8 cellular contexts compared by ENCODE assay signal in the genomic region with DNA sequence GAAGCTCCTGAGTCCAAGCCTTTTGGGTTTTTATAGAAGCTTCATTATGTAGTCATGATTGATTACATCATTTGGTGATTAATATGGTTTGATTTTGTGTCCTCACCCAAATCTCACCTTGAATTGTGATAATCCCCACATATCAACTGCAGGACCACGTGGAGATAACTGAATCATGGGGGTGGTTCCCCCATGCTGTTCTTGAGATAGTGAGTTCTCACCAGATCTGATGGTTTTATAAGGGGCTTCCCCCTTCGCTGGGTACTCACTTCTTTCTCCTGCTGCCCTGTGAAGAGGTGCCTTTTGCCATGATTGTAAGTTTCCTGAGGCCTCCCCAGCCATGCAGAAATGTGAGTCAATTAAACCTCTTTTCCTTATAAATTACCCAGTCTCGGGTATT. TPM values are rescaled to one million over a fixed set of nuclear protein-coding genes. Genes with fewer than 3 reads are reported as not detected.
DNase-seq lines count a peak whose midpoint lies in the region; ATAC-seq and TF ChIP-seq lines count a peak whose summit lies in the region.
"Not testable (repeated sequence)": the region's sequence is repeated elsewhere in the genome, so short reads cannot be mapped to it uniquely, and the experiment has no call there.

No MANE protein-coding gene starts in this region.

- H3K27ac Mint-ChIP-seq in CD4-positive, alpha-beta T cell: peak overlapping the region; percentile 96
- H3K27ac Mint-ChIP-seq in T-helper 2 cell treated with Interferon-gamma antibody and Interleukin-4, amounts not matched to agents 5 μg/mL and 100 μg/mL, for 36 hours: peak overlapping the region; percentile 55
- H3K27ac Mint-ChIP-seq in activated CD4-positive, alpha-beta memory T cell treated with anti-CD3 and anti-CD28 coated beads for 36 hours: peak overlapping the region; percentile 74
- peak overlapping the region; percentile 75 for H3K27ac Mint-ChIP-seq in activated T-helper 17 cell treated with anti-CD3 and anti-CD28 coated beads, Interleukin-2, amount 50 U/mL, for 72 hours
- peak overlapping the region; percentile 86 for H3K27ac Mint-ChIP-seq in activated naive CD8-positive, alpha-beta T cell
- not testable (repeated sequence) for H3K27ac Mint-ChIP-seq in endodermal cell; stimulated activated naive CD8-positive, alpha-beta T cell treated with anti-CD3 and anti-CD28 coated beads, Interleukin-15, amount 100 ng/mL, for 72 hours

- not testable (repeated sequence) for H3K27ac ChIP-seq in CD4-positive, alpha-beta T cell (ENCODE audit: low read depth, low read length); endodermal cell (ENCODE audit: low read depth, low read length)

- TF ChIP-seq CTCF in CD4-positive, alpha-beta T cell (IDR thresholded peaks at IDR 0.05); endodermal cell (conservative IDR thresholded peaks at IDR 0.05): not testable (repeated sequence)

- H3K4me3 Mint-ChIP-seq in CD4-positive, alpha-beta T cell: peak overlapping the region; percentile 45
- H3K4me3 Mint-ChIP-seq in T-helper 2 cell treated with Interferon-gamma antibody and Interleukin-4, amounts not matched to agents 5 μg/mL and 100 μg/mL, for 36 hours: peak overlapping the region; percentile 16
- not testable (repeated sequence) for H3K4me3 Mint-ChIP-seq in activated CD4-positive, alpha-beta memory T cell treated with anti-CD3 and anti-CD28 coated beads for 36 hours; endodermal cell; stimulated activated naive CD8-positive, alpha-beta T cell treated with anti-CD3 and anti-CD28 coated beads, Interleukin-15, amount 100 ng/mL, for 72 hours
- H3K4me3 Mint-ChIP-seq in activated T-helper 17 cell treated with anti-CD3 and anti-CD28 coated beads, Interleukin-2, amount 50 U/mL, for 72 hours: peak overlapping the region; percentile 67
- H3K4me3 Mint-ChIP-seq in activated naive CD8-positive, alpha-beta T cell: peak overlapping the region; percentile 38

- peaks cover 29% of the 10 kb centered on the region for H3K9me3 Mint-ChIP-seq in CD4-positive, alpha-beta T cell
- peaks cover 72% of the 10 kb centered on the region for H3K9me3 Mint-ChIP-seq in T-helper 2 cell treated with Interferon-gamma antibody and Interleukin-4, amounts not matched to agents 5 μg/mL and 100 μg/mL, for 36 hours
- peaks cover 46% of the 10 kb centered on the region for H3K9me3 Mint-ChIP-seq in activated CD4-positive, alpha-beta memory T cell treated with anti-CD3 and anti-CD28 coated beads for 36 hours
- H3K9me3 Mint-ChIP-seq in activated T-helper 17 cell treated with anti-CD3 and anti-CD28 coated beads, Interleukin-2, amount 50 U/mL, for 72 hours: peaks cover 15% of the 10 kb centered on the region
- H3K9me3 Mint-ChIP-seq in activated naive CD8-positive, alpha-beta T cell (ENCODE audit: low read depth): peaks cover 30% of the 10 kb centered on the region
- H3K9me3 Mint-ChIP-seq in endodermal cell: peaks cover 89% of the 10 kb centered on the region
- peaks cover 59 to 65% of the 10 kb centered on the region in 2 donors for H3K9me3 Mint-ChIP-seq in stimulated activated naive CD8-positive, alpha-beta T cell treated with anti-CD3 and anti-CD28 coated beads, Interleukin-15, amount 100 ng/mL, for 72 hours

- not testable (repeated sequence) for H3K4me1 ChIP-seq in endodermal cell (ENCODE audit: control insufficient read depth, insufficient read depth, low read length)

- peak overlapping the region; percentile 43 for H3K4me3 ChIP-seq in endodermal cell (ENCODE audit: low read length)

- peaks cover 30% of the 10 kb centered on the region for H3K9me3 ChIP-seq in CD4-positive, alpha-beta T cell (ENCODE audit: control insufficient read depth, low read length)
- peaks cover 64% of the 10 kb centered on the region for H3K9me3 ChIP-seq in endodermal cell (ENCODE audit: control insufficient read depth, low read length)

- H3K36me3 ChIP-seq in endodermal cell (ENCODE audit: control insufficient read depth, insufficient read depth, low read length): peaks cover 51% of the 10 kb centered on the region

- peaks cover 89% of the 10 kb centered on the region for H3K36me3 Mint-ChIP-seq in CD4-positive, alpha-beta T cell (ENCODE audit: low read depth)
- H3K36me3 Mint-ChIP-seq in T-helper 2 cell treated with Interferon-gamma antibody and Interleukin-4, amounts not matched to agents 5 μg/mL and 100 μg/mL, for 36 hours (ENCODE audit: low read depth): peaks cover 84% of the 10 kb centered on the region
- peaks cover 63% of the 10 kb centered on the region for H3K36me3 Mint-ChIP-seq in activated CD4-positive, alpha-beta memory T cell treated with anti-CD3 and anti-CD28 coated beads for 36 hours
- H3K36me3 Mint-ChIP-seq in activated T-helper 17 cell treated with anti-CD3 and anti-CD28 coated beads, Interleukin-2, amount 50 U/mL, for 72 hours (ENCODE audit: low read depth): peaks cover 59% of the 10 kb centered on the region
- H3K36me3 Mint-ChIP-seq in activated naive CD8-positive, alpha-beta T cell: peaks cover 49% of the 10 kb centered on the region
- H3K36me3 Mint-ChIP-seq in endodermal cell (ENCODE audit: low read depth): peaks cover 79% of the 10 kb centered on the region

- peaks cover 85% of the 10 kb centered on the region for H3K4me1 Mint-ChIP-seq in CD4-positive, alpha-beta T cell (ENCODE audit: low read depth)
- peaks cover 37% of the 10 kb centered on the region for H3K4me1 Mint-ChIP-seq in T-helper 2 cell treated with Interferon-gamma antibody and Interleukin-4, amounts not matched to agents 5 μg/mL and 100 μg/mL, for 36 hours (ENCODE audit: low read depth)
- H3K4me1 Mint-ChIP-seq in activated CD4-positive, alpha-beta memory T cell treated with anti-CD3 and anti-CD28 coated beads for 36 hours (ENCODE audit: low read depth): peaks cover 69% of the 10 kb centered on the region
- H3K4me1 Mint-ChIP-seq in activated T-helper 17 cell treated with anti-CD3 and anti-CD28 coated beads, Interleukin-2, amount 50 U/mL, for 72 hours: peaks cover 44% of the 10 kb centered on the region
- peaks cover 67% of the 10 kb centered on the region for H3K4me1 Mint-ChIP-seq in activated naive CD8-positive, alpha-beta T cell (ENCODE audit: low read depth)
- not testable (repeated sequence) for H3K4me1 Mint-ChIP-seq in endodermal cell
- H3K4me1 Mint-ChIP-seq in stimulated activated naive CD8-positive, alpha-beta T cell treated with anti-CD3 and anti-CD28 coated beads, Interleukin-15, amount 100 ng/mL, for 72 hours: peaks cover 52% of the 10 kb centered on the region

- not testable (repeated sequence) for DNase-seq in CD4-positive, alpha-beta T cell; T-helper 2 cell treated with Interferon-gamma antibody and Interleukin-4, amounts not matched to agents 5 μg/mL and 100 μg/mL, for 36 hours (ENCODE audit: low spot score); endodermal cell
- peak; percentile 49 for DNase-seq in activated CD4-positive, alpha-beta memory T cell treated with anti-CD3 and anti-CD28 coated beads for 36 hours
- peak; percentile 44 for DNase-seq in stimulated activated CD4-positive, alpha-beta T cell treated with anti-CD3 and anti-CD28 coated beads, Interleukin-15, amount 100 ng/mL, for 24 hours
- peak in 1 of 2 donors; percentile 26 for DNase-seq in stimulated activated naive CD8-positive, alpha-beta T cell treated with anti-CD3 and anti-CD28 coated beads, Interleukin-15, amount 100 ng/mL, for 72 hours

- 93 to 96% methylated on average over 3 of the region's 3 CpGs for WGBS in endodermal cell (ENCODE audit: insufficient coverage in 1 of 2, insufficient read length in 1 of 2), 2 experiments

- intact Hi-C loops in CD4-positive, alpha-beta T cell (cut with DNase I, micrococcal nuclease): not testable (repeated sequence)
- intact Hi-C loops in activated CD4-positive, alpha-beta memory T cell treated with anti-CD3 and anti-CD28 coated beads for 36 hours (cut with micrococcal nuclease): loop anchor here (1.0 kb wide), 1 partner anchor 8 kb away; no protein-coding TSS in a partner anchor

- H3K27me3 ChIP-seq in CD4-positive, alpha-beta T cell (ENCODE audit: control insufficient read depth, insufficient read depth, low read length); endodermal cell (ENCODE audit: control insufficient read depth, insufficient read depth, low read length, poor library complexity, severe bottlenecking): not testable (repeated sequence)

- H3K27me3 Mint-ChIP-seq in CD4-positive, alpha-beta T cell; T-helper 2 cell treated with Interferon-gamma antibody and Interleukin-4, amounts not matched to agents 5 μg/mL and 100 μg/mL, for 36 hours (ENCODE audit: low read depth); activated CD4-positive, alpha-beta memory T cell treated with anti-CD3 and anti-CD28 coated beads for 36 hours; activated T-helper 17 cell treated with anti-CD3 and anti-CD28 coated beads, Interleukin-2, amount 50 U/mL, for 72 hours; activated naive CD8-positive, alpha-beta T cell; endodermal cell (ENCODE audit: insufficient read depth); stimulated activated naive CD8-positive, alpha-beta T cell treated with anti-CD3 and anti-CD28 coated beads, Interleukin-15, amount 100 ng/mL, for 72 hours: not testable (repeated sequence)

- CTCF ChIA-PET in CD4-positive, alpha-beta T cell (lab: Charles Lee): interaction anchor here (1.1 to 2.7 kb wide), 3 partner anchors 12 to 36 kb away, joined by 5 to 26 read pairs (median 17); a partner anchor contains a TSS
- CTCF ChIA-PET in activated CD4-positive, alpha-beta memory T cell treated with anti-CD3 and anti-CD28 coated beads for 36 hours (lab: Charles Lee): interaction anchor here (0.8 to 3.0 kb wide), 8 partner anchors 11 to 41 kb away, joined by 3 to 27 read pairs (median 4); a partner anchor contains a TSS

- not testable (repeated sequence) for H3K9ac ChIP-seq in endodermal cell (ENCODE audit: extremely low read depth, low read length, poor library complexity, severe bottlenecking)

- POLR2A ChIA-PET in CD4-positive, alpha-beta T cell (lab: Charles Lee): interaction anchor here (1.5 to 2.7 kb wide), 3 partner anchors 10 to 36 kb away, joined by 3 to 43 read pairs (median 9); a partner anchor contains a TSS
- POLR2A ChIA-PET in activated CD4-positive, alpha-beta memory T cell treated with anti-CD3 and anti-CD28 coated beads for 36 hours (lab: Charles Lee): interaction anchor here (0.6 kb wide), 1 partner anchor 12 kb away, joined by 3 read pairs; no protein-coding TSS in a partner anchor

- ATAC-seq in CD4-positive, alpha-beta T cell (ENCODE audit: poor library complexity): not testable (repeated sequence)
- peak; percentile 95 for ATAC-seq in activated T-helper 17 cell treated with anti-CD3 and anti-CD28 coated beads, Interleukin-2, amount 50 U/mL, for 72 hours (replicated peaks)
- peak; percentile 69 for ATAC-seq in stimulated activated naive CD8-positive, alpha-beta T cell treated with anti-CD3 and anti-CD28 coated beads, Interleukin-15, amount 100 ng/mL, for 72 hours

RNA-seq across cellular contexts. Expression of a gene that starts 35.5 kb away (rescaled TPM):
- 10 to 100 TPM; 87.1 to 87.6 TPM for total RNA-seq in CD4-positive, alpha-beta T cell
- total RNA-seq in activated CD4-positive, alpha-beta memory T cell treated with anti-CD3 and anti-CD28 coated beads for 36 hours: 10 to 100 TPM; 39.2 to 44.4 TPM
- total RNA-seq in activated T-helper 17 cell treated with anti-CD3 and anti-CD28 coated beads, Interleukin-2, amount 50 U/mL, for 72 hours: 10 to 100 TPM; 52.1 to 82.0 TPM
- 10 to 100 TPM; 68.2 TPM for total RNA-seq in endodermal cell
- 30.1 TPM for polyA plus RNA-seq in endodermal cell (2013, experiment 1 of 2)
- polyA plus RNA-seq in endodermal cell (2013, experiment 2 of 2): 22.4 TPM
